12 cellular contexts compared by ENCODE assay signal in genomic region chr12:50201987-50202521, GRCh38. TPM values are rescaled to one million over a fixed set of nuclear protein-coding genes. Genes with fewer than 3 reads are reported as not detected.
DNase-seq lines count a peak whose midpoint lies in the region; ATAC-seq and TF ChIP-seq lines count a peak whose summit lies in the region.
"Had no signal": no experiment of that assay in that cellular context is flagged by ENCODE, and none has a peak within 500 bp of the region (broad histone marks: within the 10 kb centered on the region; RNA-seq: fewer than 3 reads in every experiment).

No MANE protein-coding gene starts in this region.

- no peak overlapping the region for H3K4me3 Mint-ChIP-seq in endothelial cell (ENCODE audit: unreplicated experiment)

- H3K9me3 ChIP-seq in esophagus squamous epithelium (no peaks in the 10 kb centered on the region), parathyroid adenoma (ENCODE audit: control insufficient read depth, low read length) (no peaks in the 10 kb centered on the region)

- DNase-seq in ELF-1 (ENCODE audit: low read depth, low spot score), result peak; percentile 80
- peak; percentile 10 for DNase-seq in NCI-H774 (lab: John Stamatoyannopoulos, UW)
- DNase-seq in esophagus squamous epithelium (lab: John Stamatoyannopoulos, UW), result no peak
- DNase-seq in endothelial cell (ENCODE audit: low spot score), result no peak
- no peak for DNase-seq in posterior cingulate gyrus
- no peak for DNase-seq in stimulated activated CD4-positive, alpha-beta T cell treated with anti-CD3 and anti-CD28 coated beads, Interleukin-15, amount 100 ng/mL, for 24 hours
- DNase-seq: activated T-cell treated with anti-CD3 and anti-CD28 coated beads, Interleukin-2, amount 50 U/mL, for 1 hour; erythroblast; right cardiac atrium; SHP77 treated with DMSO at 0.1 percent for 48 hours had no signal

- H3K79me2 ChIP-seq in parathyroid adenoma, result no peaks in the 10 kb centered on the region

- peak overlapping the region; percentile 56 for H3K4me2 ChIP-seq in parathyroid adenoma (ENCODE audit: low read length)

- TF ChIP-seq POLR2A in esophagus squamous epithelium (IDR thresholded peaks at IDR 0.05), result no peak

- H3K4me3 ChIP-seq in esophagus squamous epithelium (no peak overlapping the region), parathyroid adenoma (ENCODE audit: low read depth, low read length) (peak overlapping the region; percentile 41)

- no peaks in the 10 kb centered on the region for H3K4me1 Mint-ChIP-seq in endothelial cell (ENCODE audit: unreplicated experiment)

- intact Hi-C loops in esophagus squamous epithelium (cut with DNase I), result no loop called here
- intact Hi-C loops in posterior cingulate gyrus (cut with DNase I), result no loop called here

- H3K9me3 Mint-ChIP-seq in endothelial cell (ENCODE audit: unreplicated experiment), result no peaks in the 10 kb centered on the region

- peaks cover 5 to 86% (median 13%) of the 10 kb centered on the region in 3 donors for H3K4me1 ChIP-seq in esophagus squamous epithelium
- peaks cover 5% of the 10 kb centered on the region for H3K4me1 ChIP-seq in parathyroid adenoma

- no peak overlapping the region for H3K27ac Mint-ChIP-seq in endothelial cell (ENCODE audit: unreplicated experiment)

- TF ChIP-seq CTCF in esophagus squamous epithelium (IDR thresholded peaks at IDR 0.05) (no peak), parathyroid adenoma (IDR thresholded peaks at IDR 0.05) (no peak), endothelial cell (IDR thresholded peaks at IDR 0.05; ENCODE audit: unreplicated experiment) (no peak)

- H3K36me3 ChIP-seq in esophagus squamous epithelium (peaks cover 4 to 80% (median 13%) of the 10 kb centered on the region in 3 donors), parathyroid adenoma (ENCODE audit: control insufficient read depth, insufficient read depth, low read length) (no peaks in the 10 kb centered on the region)

- ATAC-seq in GM21367 (IDR thresholded peaks at IDR 0.05; ENCODE audit: unreplicated experiment), result no peak
- ATAC-seq: right cardiac atrium had no signal

- H3K27me3 ChIP-seq in esophagus squamous epithelium (no peaks in the 10 kb centered on the region), parathyroid adenoma (ENCODE audit: control insufficient read depth, insufficient read depth, low read length) (no peaks in the 10 kb centered on the region)

- no peak overlapping the region for H2AFZ ChIP-seq in parathyroid adenoma

- H3K36me3 Mint-ChIP-seq in endothelial cell (ENCODE audit: low read depth, unreplicated experiment), result peaks cover 4% of the 10 kb centered on the region

- no peaks in the 10 kb centered on the region for H3K27me3 Mint-ChIP-seq in endothelial cell (ENCODE audit: unreplicated experiment)

- peak overlapping the region; percentile 59 to 77 (median 70) for H3K27ac ChIP-seq in esophagus squamous epithelium
- H3K27ac ChIP-seq in parathyroid adenoma, result no peak overlapping the region

- H3K9ac ChIP-seq in parathyroid adenoma, result no peak overlapping the region

- WGBS in esophagus squamous epithelium, 2 donors, result 16 to 40% methylated on average over 3 of the region's 3 CpGs

RNA-seq across cellular contexts. Expression of gene CERS5, which starts 34.9 kb away (rescaled TPM):
- total RNA-seq in esophagus squamous epithelium (10 to 100 TPM; 13.0 to 27.5 (median 21.2) TPM), endothelial cell (ENCODE audit: unreplicated experiment) (61.7 TPM)

Comparison
In these comparisons a context has a peak if more than half of its experiments do, and no peak if none do; other contexts are left out.
1. DNase-seq: peak in ELF-1 (single experiment) and NCI-H774 (single experiment); none in esophagus squamous epithelium (single experiment), endothelial cell (single experiment), posterior cingulate gyrus (0 of 10) and stimulated activated CD4-positive, alpha-beta T cell treated with anti-CD3 and anti-CD28 coated beads, Interleukin-15, amount 100 ng/mL, for 24 hours (single experiment).